16 cellular contexts compared by ENCODE assay signal in the genomic region with DNA sequence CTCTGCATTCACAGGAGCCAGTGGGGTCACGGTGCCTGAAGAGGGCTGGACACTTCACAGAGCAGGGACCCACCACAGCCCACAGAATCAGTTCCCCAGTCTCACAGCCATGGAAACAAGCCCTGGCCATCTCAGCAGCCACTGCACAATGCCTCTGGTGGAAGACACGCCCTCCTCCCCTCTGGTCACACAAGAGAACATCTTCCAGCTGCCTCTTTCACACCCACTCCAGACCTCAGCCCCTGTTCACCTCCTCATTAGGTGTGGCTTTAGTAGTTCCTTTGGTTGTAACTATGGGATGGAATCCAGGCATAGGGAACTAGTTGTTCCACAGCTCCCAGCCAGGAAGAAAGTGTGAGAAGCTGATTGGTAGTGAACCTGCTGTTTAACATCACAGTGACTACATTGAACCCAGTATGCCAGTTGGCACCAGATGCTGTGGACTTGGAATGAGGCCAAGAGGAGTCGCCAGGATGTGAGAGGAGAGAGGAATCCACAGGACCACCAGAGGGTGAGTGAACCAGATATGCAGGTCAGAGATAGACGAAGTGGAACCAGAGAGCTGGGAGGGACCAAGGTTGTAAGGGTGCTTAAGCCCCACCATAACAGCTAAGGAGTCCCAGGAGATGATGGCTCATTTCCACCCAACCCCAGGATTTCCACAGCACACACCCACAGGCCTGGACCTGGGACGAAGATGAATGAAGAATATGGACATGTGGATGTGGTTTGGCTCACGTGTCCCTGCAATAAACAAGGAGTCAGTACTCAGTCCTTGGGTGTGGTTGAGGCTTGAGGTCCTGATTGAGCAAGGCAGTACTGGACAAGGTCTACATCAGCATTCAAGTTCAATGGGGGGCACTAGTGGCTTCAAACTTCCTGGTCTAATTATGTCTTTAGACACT. TPM values are rescaled to one million over a fixed set of nuclear protein-coding genes. Genes with fewer than 3 reads are reported as not detected.
DNase-seq lines count a peak whose midpoint lies in the region; ATAC-seq and TF ChIP-seq lines count a peak whose summit lies in the region.
"Had no signal": no experiment of that assay in that cellular context is flagged by ENCODE, and none has a peak within 500 bp of the region (broad histone marks: within the 10 kb centered on the region; RNA-seq: fewer than 3 reads in every experiment).

No MANE protein-coding gene starts in this region.

- no peak overlapping the region for H3K18ac ChIP-seq in IMR-90 (ENCODE audit: low read depth, low read length)

- no peak overlapping the region for H3K27ac ChIP-seq in IMR-90 (ENCODE audit: insufficient read depth, low read length)
- H3K27ac ChIP-seq: neutrophil, SJCRH30 had no signal

- H3K27ac Mint-ChIP-seq in chondrocyte (ENCODE audit: unreplicated experiment): peak overlapping the region; percentile 90
- H3K27ac Mint-ChIP-seq in osteocyte (ENCODE audit: unreplicated experiment): peak overlapping the region; percentile 90
- H3K27ac Mint-ChIP-seq: activated naive CD4-positive, alpha-beta T cell treated with anti-CD3 and anti-CD28 coated beads for 36 hours; T-helper 2 cell treated with Interferon-gamma antibody and Interleukin-4, amounts not matched to agents 5 μg/mL and 100 μg/mL, for 36 hours had no signal

- H2BK120ac ChIP-seq in IMR-90 (ENCODE audit: low read depth, low read length): no peak overlapping the region

- no peak overlapping the region for H3K56ac ChIP-seq in IMR-90 (ENCODE audit: extremely low read depth, insufficient read depth, low read length)

- H2AFZ ChIP-seq in IMR-90 (replicated peaks; ENCODE audit: low read length, poor library complexity): no peak overlapping the region

- no peak for TF ChIP-seq POLR2A in IMR-90 (IDR thresholded peaks at IDR 0.05; ENCODE audit: low read depth, low read length)

- H3K27me3 ChIP-seq in IMR-90 (ENCODE audit: control insufficient read depth, insufficient read depth, low read length): no peaks in the 10 kb centered on the region
- H3K27me3 ChIP-seq: neutrophil, SJCRH30, tibial nerve had no signal

- peaks cover 34% of the 10 kb centered on the region for H3K36me3 ChIP-seq in IMR-90 (ENCODE audit: control insufficient read depth, insufficient read depth, low read length)
- H3K36me3 ChIP-seq: neutrophil had no signal

- WGBS in IMR-90 (ENCODE audit: extremely low coverage in 2 of 2, insufficient read length in 1 of 2), 2 experiments: 100% methylated on average over 3 of the region's 6 CpGs; no CpG with 5 or more reads in 1 of the 2 experiments

- ATAC-seq in IMR-90 (ENCODE audit: low read depth) (no peak), HG02610 (IDR thresholded peaks at IDR 0.05; ENCODE audit: unreplicated experiment) (no peak), GM18520 (IDR thresholded peaks at IDR 0.05; ENCODE audit: unreplicated experiment) (no peak)

- peaks cover 0 to 20% of the 10 kb centered on the region in 2 experiments; a peak in 2 of 4 replicates for H3K79me1 ChIP-seq in IMR-90 (ENCODE audit: low read depth in 1 of 2, low read length in 2 of 2)

- dilution Hi-C loops in IMR-90 (cut with HindIII; ENCODE audit: low sequenced_read_pairs, unreplicated experiment): no loop called here

- H4K8ac ChIP-seq in IMR-90 (ENCODE audit: low read depth in 2 of 2, low read length in 2 of 2): no peak overlapping the region

- no peak overlapping the region for H2BK20ac ChIP-seq in IMR-90 (ENCODE audit: low read depth, low read length)

- TF ChIP-seq RAD21 in IMR-90 (IDR thresholded peaks at IDR 0.05; ENCODE audit: low read length): no peak

- no peak overlapping the region for H4K5ac ChIP-seq in IMR-90 (ENCODE audit: low read depth, low read length)

- H3K4ac ChIP-seq in IMR-90 (ENCODE audit: low read depth, low read length): no peak overlapping the region

- H3K27me3 Mint-ChIP-seq in chondrocyte (ENCODE audit: low read depth) (no peaks in the 10 kb centered on the region), osteocyte (ENCODE audit: unreplicated experiment) (no peaks in the 10 kb centered on the region)
- H3K27me3 Mint-ChIP-seq: CD4-positive, alpha-beta memory T cell had no signal

- TF ChIP-seq CTCF in IMR-90 (conservative IDR thresholded peaks at IDR 0.05; ENCODE audit: low read depth, low read length) (no peak), chondrocyte (IDR thresholded peaks at IDR 0.05) (no peak), osteocyte (IDR thresholded peaks at IDR 0.05) (no peak)

- no peak overlapping the region for H3K14ac ChIP-seq in IMR-90 (replicated peaks; ENCODE audit: low read depth, low read length)

- DNase-seq in NCI-H2029 (lab: John Stamatoyannopoulos, UW) (peak; percentile 15), NCI-H2029 treated with DMSO at 0.1 percent for 48 hours (lab: John Stamatoyannopoulos, UW) (no peak), IMR-90 (no peak), chondrocyte (ENCODE audit: low spot score) (no peak), osteocyte (ENCODE audit: extremely low spot score, unreplicated experiment) (no peak), NCI-H526 treated with DMSO at 0.1 percent for 48 hours (lab: John Stamatoyannopoulos, UW) (no peak)
- DNase-seq: activated CD8-positive, alpha-beta memory T cell treated with anti-CD3 and anti-CD28 coated beads, Interleukin-2, amount 50 U/mL, for 4 hours; activated naive CD4-positive, alpha-beta T cell treated with anti-CD3 and anti-CD28 coated beads for 36 hours; CD4-positive, alpha-beta memory T cell; SJCRH30; stimulated activated CD4-positive, alpha-beta T cell treated with anti-CD3 and anti-CD28 coated beads, Interleukin-4, amount 100 ng/mL, for 24 hours had no signal

- peaks cover 14% of the 10 kb centered on the region for H3K9me1 ChIP-seq in IMR-90 (ENCODE audit: insufficient read depth, low read length)

- H3K9me3 ChIP-seq in IMR-90 (ENCODE audit: control insufficient read depth, insufficient read depth, low read length): no peaks in the 10 kb centered on the region; the same call in 1 of the 2 replicates
- H3K9me3 ChIP-seq: neutrophil, SJCRH30, tibial nerve had no signal

- intact Hi-C loops in IMR-90 (cut with micrococcal nuclease): no loop called here

- H2BK15ac ChIP-seq in IMR-90 (ENCODE audit: low read depth, low read length): no peak overlapping the region

- no peak overlapping the region for H3K4me3 ChIP-seq in IMR-90 (ENCODE audit: insufficient read depth, low read depth, low read length)
- H3K4me3 ChIP-seq: SJCRH30, tibial nerve had no signal

- no peak overlapping the region for H2AK5ac ChIP-seq in IMR-90 (ENCODE audit: low read depth, low read length)

- H3K36me3 Mint-ChIP-seq in chondrocyte (ENCODE audit: low read depth) (peaks cover 38% of the 10 kb centered on the region), osteocyte (ENCODE audit: unreplicated experiment) (peaks cover 45% of the 10 kb centered on the region)

- H3K4me3 Mint-ChIP-seq in chondrocyte (ENCODE audit: unreplicated experiment) (no peak overlapping the region), osteocyte (ENCODE audit: unreplicated experiment) (no peak overlapping the region)
- H3K4me3 Mint-ChIP-seq: activated naive CD4-positive, alpha-beta T cell treated with anti-CD3 and anti-CD28 coated beads for 36 hours; CD4-positive, alpha-beta memory T cell; T-helper 2 cell treated with Interferon-gamma antibody and Interleukin-4, amounts not matched to agents 5 μg/mL and 100 μg/mL, for 36 hours had no signal

- H4K91ac ChIP-seq in IMR-90 (ENCODE audit: insufficient read depth, low read depth, low read length): no peak overlapping the region

- H2BK5ac ChIP-seq in IMR-90 (ENCODE audit: low read depth, low read length, poor library complexity, severe bottlenecking): no peak overlapping the region

- H3K4me2 ChIP-seq in IMR-90 (ENCODE audit: low read depth, low read length): no peak overlapping the region

- H3K9ac ChIP-seq in IMR-90 (ENCODE audit: low read depth, low read length): no peak overlapping the region

- peak overlapping the region; percentile 5 for H2AK9ac ChIP-seq in IMR-90 (replicated peaks; ENCODE audit: low read depth, low read length, poor library complexity)

- POLR2A ChIA-PET in IMR-90 (lab: Charles Lee; ENCODE audit: unreplicated experiment): interaction anchor here (0.5 kb wide), 1 partner anchor 11 kb away, joined by 3 read pairs; no protein-coding TSS in a partner anchor

- no peak overlapping the region; the same call in 1 of the 2 replicates for H3K23ac ChIP-seq in IMR-90 (ENCODE audit: low read depth, low read length)

- no TSS peak for BruUV-seq in IMR-90 (replicated peaks; lab: Mats Ljungman, UMichigan)

- H3K9me3 Mint-ChIP-seq in chondrocyte (ENCODE audit: low read depth): peaks cover 8% of the 10 kb centered on the region
- H3K9me3 Mint-ChIP-seq in osteocyte (ENCODE audit: unreplicated experiment): peaks cover 10% of the 10 kb centered on the region

- in situ Hi-C loops in IMR-90 (cut with MboI; ENCODE audit: low sequenced_read_pairs): no loop called here

- H4K20me1 ChIP-seq in IMR-90 (ENCODE audit: insufficient read depth, low read length): no peaks in the 10 kb centered on the region

- peaks cover 3% of the 10 kb centered on the region; the same call in 1 of the 2 replicates for H3K4me1 ChIP-seq in IMR-90 (ENCODE audit: control insufficient read depth, insufficient read depth, low read length)
- H3K4me1 ChIP-seq: SJCRH30 had no signal

- CTCF ChIA-PET in IMR-90 (lab: Yijun Ruan, JAX): no interaction called here

- H3K4me1 Mint-ChIP-seq in chondrocyte (ENCODE audit: low read depth): peaks cover 36% of the 10 kb centered on the region
- peaks cover 38% of the 10 kb centered on the region for H3K4me1 Mint-ChIP-seq in osteocyte (ENCODE audit: unreplicated experiment)

RNA-seq across cellular contexts. Expression of gene BTN3A3, which starts 8.8 kb away (rescaled TPM):
- total RNA-seq in IMR-90 (2012; rRNA removed): 14.4 and 15.8 TPM in 2 replicates
- 12.4 and 14.8 TPM in 2 replicates for polyA plus RNA-seq in IMR-90 (2012; rRNA removed)
- polyA plus RNA-seq in IMR-90 (2012; cell fraction: cytosol; rRNA removed): 6.3 and 10.8 TPM in 2 replicates
- polyA plus RNA-seq in IMR-90 (2012; cell fraction: nucleus; rRNA removed; ENCODE audit: low replicate concordance): 13.9 and 51.5 TPM in 2 replicates
- total RNA-seq in chondrocyte: 8.6 to 23.7 TPM (median 9.3 TPM) in 3 replicates
- total RNA-seq in osteocyte: 17.3 and 17.7 TPM in 2 replicates

RNA-seq across cellular contexts. Expression of gene BTN2A1, which starts 26.2 kb away (rescaled TPM):
- total RNA-seq in IMR-90 (2012; rRNA removed) (11.4 and 13.6 TPM in 2 replicates), chondrocyte (28.3 to 33.6 TPM (median 33.3 TPM) in 3 replicates), osteocyte (27.0 and 27.7 TPM in 2 replicates)
- 37.9 and 40.2 TPM in 2 replicates for polyA plus RNA-seq in IMR-90 (2012; rRNA removed)
- 18.8 and 24.5 TPM in 2 replicates for polyA plus RNA-seq in IMR-90 (2012; cell fraction: cytosol; rRNA removed)
- polyA plus RNA-seq in IMR-90 (2012; cell fraction: nucleus; rRNA removed; ENCODE audit: low replicate concordance): 44.0 and 69.0 TPM in 2 replicates

RNA-seq across cellular contexts. Expression of gene BTN3A1, which starts 29.4 kb away (rescaled TPM):
- total RNA-seq in IMR-90 (2012; rRNA removed): 15.3 and 16.5 TPM in 2 replicates
- 9.8 and 14.4 TPM in 2 replicates for polyA plus RNA-seq in IMR-90 (2012; rRNA removed)
- polyA plus RNA-seq in IMR-90 (2012; cell fraction: cytosol; rRNA removed): 5.7 and 11.5 TPM in 2 replicates
- polyA plus RNA-seq in IMR-90 (2012; cell fraction: nucleus; rRNA removed; ENCODE audit: low replicate concordance): 23.3 and 47.1 TPM in 2 replicates
- total RNA-seq in chondrocyte: 10.9 to 19.3 TPM (median 11.6 TPM) in 3 replicates
- total RNA-seq in osteocyte: 17.1 and 21.1 TPM in 2 replicates

RNA-seq across cellular contexts. Expression of gene BTN2A2, which starts 48.6 kb away (rescaled TPM):
- total RNA-seq in IMR-90 (2012; rRNA removed): 10.6 and 12.5 TPM in 2 replicates
- 9.8 and 15.2 TPM in 2 replicates for polyA plus RNA-seq in IMR-90 (2012; rRNA removed)
- 4.9 and 6.3 TPM in 2 replicates for polyA plus RNA-seq in IMR-90 (2012; cell fraction: cytosol; rRNA removed)
- polyA plus RNA-seq in IMR-90 (2012; cell fraction: nucleus; rRNA removed; ENCODE audit: low replicate concordance): 27.6 and 53.1 TPM in 2 replicates
- 18.0 to 18.9 TPM (median 18.2 TPM) in 3 replicates for total RNA-seq in chondrocyte
- total RNA-seq in osteocyte: 27.8 and 32.0 TPM in 2 replicates
